ENCODE assay signal across 8 cellular contexts in the genomic region with DNA sequence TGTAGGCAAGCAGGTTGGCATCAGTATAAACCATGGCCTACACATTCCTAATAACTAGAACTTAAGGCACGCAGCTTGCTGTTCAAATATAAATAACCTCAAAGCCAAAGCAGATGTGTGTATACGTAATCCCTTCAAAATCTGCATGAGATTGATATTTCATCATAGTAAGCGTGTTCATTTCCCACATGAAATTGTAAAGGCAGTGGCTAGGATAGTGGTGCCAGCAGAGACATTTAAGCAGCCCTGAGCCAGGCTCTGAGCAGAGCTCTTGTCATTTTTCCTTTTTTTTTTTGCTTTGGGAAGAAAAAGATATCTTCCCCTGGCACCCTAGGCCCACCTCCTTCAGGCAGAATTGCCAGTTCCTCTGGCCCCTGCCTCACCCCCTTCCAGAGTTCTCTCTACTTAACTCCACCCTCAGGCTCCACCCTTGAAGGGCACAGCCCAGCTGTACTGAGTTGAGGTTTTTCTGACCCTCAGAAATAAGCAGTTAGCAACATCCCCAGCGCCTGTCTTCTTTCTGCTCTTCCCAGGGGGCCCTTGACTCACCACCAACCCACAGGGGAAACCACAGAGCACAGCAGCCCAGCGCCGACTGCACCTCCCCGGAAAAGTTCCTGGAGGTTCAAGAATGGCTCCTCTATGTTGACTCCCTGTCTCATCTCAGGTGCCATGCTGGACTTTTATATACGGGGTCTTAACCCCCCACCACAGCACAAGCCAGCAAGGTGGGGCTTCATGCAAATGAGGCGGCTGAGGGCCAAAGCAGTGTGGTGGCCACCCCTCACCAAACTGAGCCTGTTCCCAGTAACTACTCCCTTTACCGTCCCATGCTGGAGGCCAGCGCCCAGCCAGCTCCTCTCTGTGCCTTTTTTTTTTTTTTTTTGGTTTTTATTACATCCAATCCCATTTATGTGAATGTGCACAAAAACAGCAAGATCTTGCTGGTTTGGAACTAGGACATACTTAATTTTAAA.
DNase-seq lines count a peak whose midpoint lies in the region; ATAC-seq and TF ChIP-seq lines count a peak whose summit lies in the region.
"Had no signal": no experiment of that assay in that cellular context is flagged by ENCODE, and none has a peak within 500 bp of the region (broad histone marks: within the 10 kb centered on the region; RNA-seq: fewer than 3 reads in every experiment).

No MANE protein-coding gene starts in this region.

- peak overlapping the region; percentile 66 for H3K4me3 Mint-ChIP-seq in activated B cell treated with CpG ODN at 0.5 μM for 24 hours
- H3K4me3 Mint-ChIP-seq: nephron had no signal

- POLR2A ChIA-PET in activated B cell treated with CpG ODN at 0.5 μM for 24 hours (lab: Charles Lee) = interaction anchor here (0.6 to 2.1 kb wide), 11 partner anchors 12 to 1172 kb away, joined by 3 to 12 read pairs (median 6); a partner anchor contains a TSS

- CTCF ChIA-PET in activated B cell treated with CpG ODN at 0.5 μM for 24 hours (lab: Charles Lee) = interaction anchor here (1.0 to 1.4 kb wide), 3 partner anchors 14 to 607 kb away, joined by 3 to 7 read pairs (median 5); no protein-coding TSS in a partner anchor

- H3K9me3 Mint-ChIP-seq in activated B cell treated with CpG ODN at 0.5 μM for 24 hours = no peaks in the 10 kb centered on the region
- H3K9me3 Mint-ChIP-seq: nephron had no signal

- DNase-seq in activated B cell treated with CpG ODN at 0.5 μM for 24 hours (peak; percentile 60), fibroblast of peridontal ligament (ENCODE audit: extremely low read depth) (peak; percentile 96), middle frontal gyrus (ENCODE audit: extremely low spot score, low spot score) (no peak), NCI-H345 treated with DMSO at 0.1 percent for 48 hours (lab: John Stamatoyannopoulos, UW; ENCODE audit: unreplicated experiment) (no peak)
- DNase-seq in stimulated activated CD4-positive, alpha-beta T cell treated with anti-CD3 and anti-CD28 coated beads, TNF-alpha, amount 100 ng/mL, for 4 hours (ENCODE audit: low read depth in 3 of 3) = peak; percentile 6 to 14 (median 13)

- H3K36me3 Mint-ChIP-seq in activated B cell treated with CpG ODN at 0.5 μM for 24 hours (ENCODE audit: low read depth) = no peaks in the 10 kb centered on the region

- peak overlapping the region; percentile 83 for H3K27ac Mint-ChIP-seq in activated B cell treated with CpG ODN at 0.5 μM for 24 hours
- H3K27ac Mint-ChIP-seq: nephron had no signal

- TF ChIP-seq CTCF in activated B cell treated with CpG ODN at 0.5 μM for 24 hours (IDR thresholded peaks at IDR 0.05) = no peak

- H3K27me3 Mint-ChIP-seq in activated B cell treated with CpG ODN at 0.5 μM for 24 hours = no peaks in the 10 kb centered on the region

- H3K4me1 Mint-ChIP-seq in activated B cell treated with CpG ODN at 0.5 μM for 24 hours = peaks cover 51% of the 10 kb centered on the region
- H3K4me1 Mint-ChIP-seq: nephron had no signal

- peak; percentile 63 for ATAC-seq in GM19351 (IDR thresholded peaks at IDR 0.05; ENCODE audit: unreplicated experiment)
- ATAC-seq in HG03354 (IDR thresholded peaks at IDR 0.05; ENCODE audit: poor library complexity, severe bottlenecking, unreplicated experiment) = peak; percentile 75
- peak; percentile 97 for ATAC-seq in activated B cell treated with CpG ODN at 0.5 μM for 24 hours (ENCODE audit: low read depth)

- intact Hi-C loops in activated B cell treated with CpG ODN at 0.5 μM for 24 hours (cut with micrococcal nuclease) = loop anchor here (1.0 to 5.0 kb wide), 4 partner anchors 62 to 1172 kb away; a partner anchor contains a TSS

Comparison
In these comparisons a context has a peak if more than half of its experiments do, and no peak if none do; other contexts are left out.
1. DNase-seq: peak in activated B cell treated with CpG ODN at 0.5 μM for 24 hours (single experiment), fibroblast of peridontal ligament (single experiment) and stimulated activated CD4-positive, alpha-beta T cell treated with anti-CD3 and anti-CD28 coated beads, TNF-alpha, amount 100 ng/mL, for 4 hours (3 of 3); none in middle frontal gyrus (single experiment) and NCI-H345 treated with DMSO at 0.1 percent for 48 hours (single experiment).
2. Peak in every context shown above with its lines, with median percentiles within 50 percentile points of each other: ATAC-seq.